17 cellular contexts compared by ENCODE assay signal in the genomic region with DNA sequence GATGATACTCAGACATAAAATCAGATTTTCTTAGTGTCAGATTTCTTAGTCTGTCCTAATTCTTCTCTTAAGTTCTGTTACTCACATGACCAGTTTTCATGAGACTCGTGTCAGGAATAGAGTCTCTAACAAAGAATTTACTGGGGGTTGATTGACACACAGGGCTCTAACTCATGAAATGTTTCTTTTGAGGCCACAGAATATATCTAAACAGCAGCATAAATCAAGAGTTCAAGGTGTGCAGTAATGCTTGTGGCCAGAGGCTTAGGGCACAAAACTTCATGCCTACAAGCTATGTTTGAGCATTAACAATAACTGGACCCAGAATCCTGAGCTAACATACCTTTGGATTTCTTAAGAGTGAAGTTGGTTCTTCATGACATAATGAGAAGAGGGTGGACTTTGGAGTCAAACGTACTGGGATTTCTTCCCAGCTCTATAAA.
"Had no signal": no experiment of that assay in that cellular context is flagged by ENCODE, and none has a peak within 500 bp of the region (broad histone marks: within the 10 kb centered on the region; RNA-seq: fewer than 3 reads in every experiment).

No MANE protein-coding gene starts in this region.

- H3K4me1 ChIP-seq: lower lobe of right lung, vagina had no signal

- H3K27ac Mint-ChIP-seq: activated naive CD8-positive, alpha-beta T cell; dendritic cell treated with granulocyte-macrophage colony-stimulating factor and Interleukin-4, amounts not matched to agents 40 ng/mL and 50 ng/mL, for 4 days; immature natural killer cell; natural killer cell treated with Interleukin-12 subunit alpha and Interleukin-12 subunit beta and Interleukin-15 and Interleukin-18, amount 100 ng/mL, for 72 hours had no signal

- H3K4me3 Mint-ChIP-seq: activated naive CD8-positive, alpha-beta T cell; dendritic cell treated with granulocyte-macrophage colony-stimulating factor and Interleukin-4, amounts not matched to agents 40 ng/mL and 50 ng/mL, for 4 days; immature natural killer cell; natural killer cell treated with Interleukin-12 subunit alpha and Interleukin-12 subunit beta and Interleukin-15 and Interleukin-18, amount 100 ng/mL, for 72 hours had no signal

- ATAC-seq: heart right ventricle; left cardiac atrium; lower lobe of right lung; natural killer cell treated with Interleukin-12 subunit alpha and Interleukin-12 subunit beta and Interleukin-15 and Interleukin-18, amount 100 ng/mL, for 72 hours had no signal

- H3K27me3 ChIP-seq: esophagus muscularis mucosa, heart right ventricle, tibial artery, vagina had no signal

- DNase-seq: activated CD4-positive, alpha-beta T cell treated with anti-CD3 and anti-CD28 coated beads, Interleukin-2, amount 50 U/mL, for 4 hours; cerebellar nuclear complex; effector CD8-positive, alpha-beta T cell; heart right ventricle; immature natural killer cell; left cardiac atrium; lower lobe of right lung; stimulated activated CD4-positive, alpha-beta T cell treated with anti-CD3 and anti-CD28 coated beads, Interleukin-2, amount 100 ng/mL, for 24 hours; stimulated activated naive CD4-positive, alpha-beta T cell treated with Interleukin-2 at 50 U/mL for 16 hours; T-helper 2 cell; tibial artery had no signal

- H3K4me1 Mint-ChIP-seq: immature natural killer cell had no signal

- FAIRE-seq: bronchial epithelial cell had no signal

- H3K36me3 ChIP-seq: esophagus muscularis mucosa, heart right ventricle, lower lobe of right lung, tibial artery, vagina had no signal

- H3K4me3 ChIP-seq: esophagus muscularis mucosa, heart right ventricle, lower lobe of right lung, tibial artery, vagina had no signal

- H3K9me3 ChIP-seq: esophagus muscularis mucosa, heart right ventricle, lower lobe of right lung, tibial artery, vagina had no signal

- H3K9me3 Mint-ChIP-seq: dendritic cell treated with granulocyte-macrophage colony-stimulating factor and Interleukin-4, amounts not matched to agents 40 ng/mL and 50 ng/mL, for 4 days; natural killer cell treated with Interleukin-12 subunit alpha and Interleukin-12 subunit beta and Interleukin-15 and Interleukin-18, amount 100 ng/mL, for 72 hours had no signal

- H3K27ac ChIP-seq: esophagus muscularis mucosa, heart right ventricle, lower lobe of right lung, tibial artery, vagina had no signal

- H3K27me3 Mint-ChIP-seq: activated naive CD8-positive, alpha-beta T cell; dendritic cell treated with granulocyte-macrophage colony-stimulating factor and Interleukin-4, amounts not matched to agents 40 ng/mL and 50 ng/mL, for 4 days; natural killer cell treated with Interleukin-12 subunit alpha and Interleukin-12 subunit beta and Interleukin-15 and Interleukin-18, amount 100 ng/mL, for 72 hours had no signal
